Comparison of ENCODE assay signal across 16 cellular contexts in genomic region chr17:37547986-37548385, GRCh38. TPM values are rescaled to one million over a fixed set of nuclear protein-coding genes. Genes with fewer than 3 reads are reported as not detected.
DNase-seq lines count a peak whose midpoint lies in the region; ATAC-seq, FAIRE-seq and TF ChIP-seq lines count a peak whose summit lies in the region.
"Had no signal": no experiment of that assay in that cellular context is flagged by ENCODE, and none has a peak within 500 bp of the region (broad histone marks: within the 10 kb centered on the region; RNA-seq: fewer than 3 reads in every experiment).

No MANE protein-coding gene starts in this region.

- ATAC-seq in Right ventricle myocardium superior (ENCODE audit: poor library complexity) = peak; percentile 65
- no peak for ATAC-seq in Right ventricle myocardium inferior
- ATAC-seq in T-helper 17 cell = no peak
- ATAC-seq in T-cell (replicated peaks in 1 of 4) = no peak

- H3K4me3 Mint-ChIP-seq in T-helper 17 cell (no peak overlapping the region), chondrocyte (ENCODE audit: unreplicated experiment) (no peak overlapping the region), osteocyte (ENCODE audit: unreplicated experiment) (no peak overlapping the region), T-cell (no peak overlapping the region)
- H3K4me3 Mint-ChIP-seq: H9 had no signal

- H3K27ac Mint-ChIP-seq in T-helper 17 cell (peak overlapping the region; percentile 60), chondrocyte (ENCODE audit: unreplicated experiment) (peak overlapping the region; percentile 79), osteocyte (ENCODE audit: unreplicated experiment) (peak overlapping the region; percentile 58), T-cell (peak overlapping the region in 1 of 2 donors; percentile 85)

- intact Hi-C loops in Right ventricle myocardium superior (cut with DNase I) = no loop called here
- intact Hi-C loops in Right ventricle myocardium inferior (cut with DNase I) = no loop called here

- no peak for TF ChIP-seq CTCF in chondrocyte (IDR thresholded peaks at IDR 0.05)
- no peak for TF ChIP-seq CTCF in osteocyte (IDR thresholded peaks at IDR 0.05)

- H3K27me3 Mint-ChIP-seq in T-helper 17 cell (no peaks in the 10 kb centered on the region), chondrocyte (ENCODE audit: low read depth) (no peaks in the 10 kb centered on the region), osteocyte (ENCODE audit: unreplicated experiment) (no peaks in the 10 kb centered on the region), T-cell (no peaks in the 10 kb centered on the region)

- no peak for TF ChIP-seq POLR2A in H54 (IDR thresholded peaks at IDR 0.05; ENCODE audit: low read depth, low read length)

- H3K36me3 Mint-ChIP-seq in T-helper 17 cell (ENCODE audit: low read depth) (peaks cover 5% of the 10 kb centered on the region), chondrocyte (ENCODE audit: low read depth) (peaks cover 9% of the 10 kb centered on the region), osteocyte (ENCODE audit: unreplicated experiment) (peaks cover 21% of the 10 kb centered on the region), T-cell (peaks cover 29% of the 10 kb centered on the region)

- DNase-seq in Right ventricle myocardium superior = no peak
- no peak for DNase-seq in Right ventricle myocardium inferior (ENCODE audit: missing footprints)
- DNase-seq in T-helper 17 cell = no peak
- no peak for DNase-seq in chondrocyte (ENCODE audit: low spot score)
- no peak for DNase-seq in osteocyte (ENCODE audit: extremely low spot score, unreplicated experiment)
- no peak for DNase-seq in H54 (ENCODE audit: insufficient read length, low spot score)
- no peak for DNase-seq in T-cell
- DNase-seq: GF-D8, H9, KG1, NCI-H1092, NCI-H1694, NCI-H2107, NCI-H446, NCI-H774, PC-9 had no signal

- H3K9me3 Mint-ChIP-seq in chondrocyte (ENCODE audit: low read depth) = no peaks in the 10 kb centered on the region
- no peaks in the 10 kb centered on the region for H3K9me3 Mint-ChIP-seq in osteocyte (ENCODE audit: unreplicated experiment)
- no peaks in the 10 kb centered on the region for H3K9me3 Mint-ChIP-seq in T-cell
- H3K9me3 Mint-ChIP-seq: H9 had no signal

- POLR2A ChIA-PET in T-cell (lab: Charles Lee) = interaction anchor here in 1 of 2 donors (0.5 kb wide), 1 partner anchor 1941 kb away, joined by 5 read pairs; no protein-coding TSS in a partner anchor

- H3K9me3 ChIP-seq in T-helper 17 cell (ENCODE audit: control insufficient read depth, low read length, poor library complexity, severe bottlenecking) = no peaks in the 10 kb centered on the region

- CTCF ChIA-PET in T-cell (lab: Charles Lee) = no interaction called here

- H3K4me1 Mint-ChIP-seq in T-helper 17 cell = peaks cover 34% of the 10 kb centered on the region
- H3K4me1 Mint-ChIP-seq in chondrocyte (ENCODE audit: low read depth) = peaks cover 37% of the 10 kb centered on the region
- peaks cover 27% of the 10 kb centered on the region for H3K4me1 Mint-ChIP-seq in osteocyte (ENCODE audit: unreplicated experiment)
- peaks cover 58 to 74% (median 62%) of the 10 kb centered on the region in 3 donors for H3K4me1 Mint-ChIP-seq in T-cell

- no peak for FAIRE-seq in H54 (lab: Jason Lieb, UNC)

RNA-seq across cellular contexts. Expression of gene DUSP14, which starts 58.3 kb away (rescaled TPM):
- total RNA-seq in Right ventricle myocardium superior = 19.6 TPM
- 21.5 TPM for total RNA-seq in Right ventricle myocardium inferior
- total RNA-seq in T-helper 17 cell = 1 to 10 TPM; 3.9 to 4.4 TPM
- 33.6 to 37.3 TPM (median 34.7 TPM) in 3 replicates for total RNA-seq in chondrocyte
- total RNA-seq in osteocyte = 34.4 and 35.7 TPM in 2 replicates
- 1 to 10 TPM; 4.0 to 9.6 (median 5.4) TPM for total RNA-seq in T-cell
